In genomic region chr13:109990296-109990695, GRCh38 we compare ENCODE assay signal across 19 cellular contexts.
"Had no signal": no experiment of that assay in that cellular context is flagged by ENCODE, and none has a peak within 500 bp of the region (broad histone marks: within the 10 kb centered on the region; RNA-seq: fewer than 3 reads in every experiment).

No MANE protein-coding gene starts in this region.

- H3K27me3 ChIP-seq: heart right ventricle, tibial artery, upper lobe of left lung, vagina had no signal

- FAIRE-seq: frontal cortex, islet of Langerhans had no signal

- DNase-seq: effector CD4-positive, alpha-beta T cell; heart right ventricle; hypothalamus; kidney glomerular epithelial cell; naive thymus-derived CD4-positive, alpha-beta T cell; nephron progenitor cell; psoas muscle; retina; spleen; stimulated activated CD4-positive, alpha-beta T cell treated with anti-CD3 and anti-CD28 coated beads, Interleukin-15, amount 100 ng/mL, for 24 hours; stimulated activated CD4-positive, alpha-beta T cell treated with anti-CD3 and anti-CD28 coated beads, Interleukin-1b, Interleukin-23, amount 100 ng/mL, for 48 hours; stimulated activated CD4-positive, alpha-beta T cell treated with anti-CD3 and anti-CD28 coated beads, Interleukin-4, amount 100 ng/mL, for 24 hours; tibial artery; upper lobe of left lung had no signal

- H3K4me3 ChIP-seq: heart right ventricle, psoas muscle, spleen, tibial artery, upper lobe of left lung, vagina had no signal

- H3K27ac ChIP-seq: heart right ventricle, psoas muscle, spleen, tibial artery, upper lobe of left lung, vagina had no signal

- H3K9me3 ChIP-seq: heart right ventricle, psoas muscle, tibial artery, upper lobe of left lung, vagina had no signal

- H3K36me3 ChIP-seq: heart right ventricle, spleen, tibial artery, upper lobe of left lung, vagina had no signal

- ATAC-seq: heart right ventricle; naive thymus-derived CD4-positive, alpha-beta T cell; psoas muscle; sciatic nerve; stimulated activated memory B cell treated with anti-CD40 and anti-IgM and Interleukin-4, amounts not matched to agents 10 μg/mL and 1 μg/mL and 100 μg/mL, for 72 hours had no signal

- H3K4me1 ChIP-seq: heart right ventricle, psoas muscle, spleen, tibial artery, upper lobe of left lung, vagina had no signal
